13 cellular contexts compared by ENCODE assay signal in genomic region chr18:10116574-10116973, GRCh38.
DNase-seq lines count a peak whose midpoint lies in the region; ATAC-seq and TF ChIP-seq lines count a peak whose summit lies in the region.
"Had no signal": no experiment of that assay in that cellular context is flagged by ENCODE, and none has a peak within 500 bp of the region (broad histone marks: within the 10 kb centered on the region; RNA-seq: fewer than 3 reads in every experiment).

No MANE protein-coding gene starts in this region.

- ATAC-seq in GM19023 (IDR thresholded peaks at IDR 0.05; ENCODE audit: unreplicated experiment) (no peak), GM19328 (IDR thresholded peaks at IDR 0.05; ENCODE audit: unreplicated experiment) (no peak)
- ATAC-seq: A549, HCT116 had no signal

- H3K4me1 ChIP-seq in adipocyte (ENCODE audit: control insufficient read depth, insufficient read depth, low read length): peaks cover 68% of the 10 kb centered on the region

- H3K9me3 ChIP-seq in adipocyte (ENCODE audit: control insufficient read depth, low read length): peaks cover 10% of the 10 kb centered on the region

- DNase-seq in ELF-1 (ENCODE audit: low read depth, low spot score): peak; percentile 42
- peak; percentile 15 for DNase-seq in adipocyte (ENCODE audit: low read depth)
- peak; percentile 34 for DNase-seq in fibroblast of villous mesenchyme (ENCODE audit: low read depth)
- DNase-seq in cortex of kidney (lab: John Stamatoyannopoulos, UW): no peak
- no peak for DNase-seq in stimulated activated naive CD4-positive, alpha-beta T cell treated with Interleukin-2 at 50 U/mL for 16 hours (lab: John Stamatoyannopoulos, UW)
- DNase-seq: CD4-positive, CD25-positive, alpha-beta regulatory T cell; DMS 273 treated with DMSO at 0.1 percent for 48 hours had no signal

- no peak for TF ChIP-seq CTCF in fibroblast of villous mesenchyme (IDR thresholded peaks at IDR 0.05; ENCODE audit: insufficient read depth, low read depth, low read length)

- H3K9ac ChIP-seq in adipocyte (ENCODE audit: low read length): no peak overlapping the region
- H3K9ac ChIP-seq: BLaER1, KMS-11 had no signal

- H3K36me3 ChIP-seq in adipocyte (ENCODE audit: control insufficient read depth, insufficient read depth, low read length, severe bottlenecking): no peaks in the 10 kb centered on the region
- H3K36me3 ChIP-seq: BLaER1 had no signal

- H3K27me3 ChIP-seq in adipocyte (replicated peaks; ENCODE audit: control insufficient read depth, insufficient read depth, low read length): no peaks in the 10 kb centered on the region
- H3K27me3 ChIP-seq: BLaER1 had no signal

- H3K4me3 ChIP-seq in adipocyte (ENCODE audit: low read length): no peak overlapping the region
- H3K4me3 ChIP-seq in fibroblast of villous mesenchyme (ENCODE audit: low read depth, low read length): no peak overlapping the region
- H3K4me3 ChIP-seq: A549, BLaER1 had no signal

Comparison
In these comparisons a context has a peak if more than half of its experiments do, and no peak if none do; other contexts are left out.
1. DNase-seq: peak in ELF-1 (single experiment), adipocyte (single experiment) and fibroblast of villous mesenchyme (single experiment); none in cortex of kidney (single experiment) and stimulated activated naive CD4-positive, alpha-beta T cell treated with Interleukin-2 at 50 U/mL for 16 hours (single experiment).